Comparison of ENCODE assay signal across 17 cellular contexts in genomic region chr16:11876306-11876705, GRCh38.
"Had no signal": no experiment of that assay in that cellular context is flagged by ENCODE, and none has a peak within 500 bp of the region (broad histone marks: within the 10 kb centered on the region; RNA-seq: fewer than 3 reads in every experiment).

No MANE protein-coding gene starts in this region.

- H3K27me3 Mint-ChIP-seq: activated CD4-positive, alpha-beta memory T cell treated with anti-CD3 and anti-CD28 coated beads for 36 hours; activated naive CD8-positive, alpha-beta T cell treated with anti-CD3 and anti-CD28 coated beads, Interleukin-2, amount 10 ng/mL, durations not matched to agents 7 days and 5 days had no signal

- H3K27ac Mint-ChIP-seq: activated CD4-positive, alpha-beta memory T cell treated with anti-CD3 and anti-CD28 coated beads for 36 hours; activated naive CD8-positive, alpha-beta T cell treated with anti-CD3 and anti-CD28 coated beads, Interleukin-2, amount 10 ng/mL, durations not matched to agents 7 days and 5 days had no signal

- H3K4me3 ChIP-seq: body of pancreas, coronary artery, lung, SK-N-MC, skin epidermis, thyroid gland had no signal

- H3K27ac ChIP-seq: body of pancreas, coronary artery, skin epidermis, thyroid gland, WERI-Rb-1 had no signal

- H3K4me3 Mint-ChIP-seq: activated CD4-positive, alpha-beta memory T cell treated with anti-CD3 and anti-CD28 coated beads for 36 hours; activated naive CD8-positive, alpha-beta T cell treated with anti-CD3 and anti-CD28 coated beads, Interleukin-2, amount 10 ng/mL, durations not matched to agents 7 days and 5 days; neural crest cell had no signal

- H3K9me3 ChIP-seq: body of pancreas, thyroid gland had no signal

- H3K9me3 Mint-ChIP-seq: activated CD4-positive, alpha-beta memory T cell treated with anti-CD3 and anti-CD28 coated beads for 36 hours; activated naive CD8-positive, alpha-beta T cell treated with anti-CD3 and anti-CD28 coated beads, Interleukin-2, amount 10 ng/mL, durations not matched to agents 7 days and 5 days; neural crest cell had no signal

- H3K27me3 ChIP-seq: body of pancreas, thyroid gland had no signal

- H3K4me1 Mint-ChIP-seq: neural crest cell had no signal

- DNase-seq: activated CD4-positive, alpha-beta memory T cell treated with anti-CD3 and anti-CD28 coated beads for 36 hours; activated gamma-delta T cell; activated naive CD8-positive, alpha-beta T cell treated with anti-CD3 and anti-CD28 coated beads, Interleukin-2, amount 10 ng/mL, durations not matched to agents 7 days and 5 days; body of pancreas; central memory CD4-positive, alpha-beta T cell; erythroblast; foreskin melanocyte; glutamatergic neuron; hippocampal formation; left colon; thyroid gland; WERI-Rb-1 had no signal

- ATAC-seq: body of pancreas, left colon had no signal
